Comparison of ENCODE assay signal across 9 cellular contexts in genomic region chr5:141172381-141173204, GRCh38. TPM values are rescaled to one million over a fixed set of nuclear protein-coding genes. Genes with fewer than 3 reads are reported as not detected.
DNase-seq lines count a peak whose midpoint lies in the region; ATAC-seq and TF ChIP-seq lines count a peak whose summit lies in the region.
"Had no signal": no experiment of that assay in that cellular context is flagged by ENCODE, and none has a peak within 500 bp of the region (broad histone marks: within the 10 kb centered on the region; RNA-seq: fewer than 3 reads in every experiment).

Gene PCDHB7 (plus strand): TSS chr5:141172644. CDS start chr5:141172836, 192 bp downstream.

- H3K27ac ChIP-seq in mammary epithelial cell (ENCODE audit: insufficient read depth, low read depth, low read length) (no peak within 1 kb of the TSS), neural progenitor cell (no peak within 1 kb of the TSS)
- H3K27ac ChIP-seq: neutrophil had no signal

- no peak within 1 kb of the TSS for H3K4me3 Mint-ChIP-seq in neural progenitor cell

- H3K4me2 ChIP-seq in mammary epithelial cell (ENCODE audit: insufficient read depth, low read depth, low read length), result no peak within 1 kb of the TSS
- no peak within 1 kb of the TSS for H3K4me2 ChIP-seq in neural progenitor cell

- in situ Hi-C loops in mammary epithelial cell (cut with MboI; ENCODE audit: low sequenced_read_pairs in 2 of 2), result no loop called here

- dilution Hi-C loops in mammary epithelial cell (cut with HindIII; ENCODE audit: low sequenced_read_pairs), result no loop called here

- WGBS in mammary epithelial cell (ENCODE audit: low coverage, missing lambda C conversion rate), result 50% methylated on average over 19 of the region's 20 CpGs

- H2AFZ ChIP-seq in mammary epithelial cell (ENCODE audit: low read depth, low read length) (no peak within 1 kb of the TSS), neural progenitor cell (replicated peaks) (peak within 1 kb of the TSS; percentile 77)

- H3K36me3 Mint-ChIP-seq in neural progenitor cell, result no peaks in the 10 kb centered on the region

- no peaks in the 10 kb centered on the region for H3K4me1 ChIP-seq in mammary epithelial cell (ENCODE audit: insufficient read depth, low read length)
- no peaks in the 10 kb centered on the region for H3K4me1 ChIP-seq in neural progenitor cell

- no peak within 1 kb of the TSS for H3K27ac Mint-ChIP-seq in neural progenitor cell

- no peaks in the 10 kb centered on the region for H3K27me3 ChIP-seq in mammary epithelial cell (ENCODE audit: insufficient read depth, low read length)
- no peaks in the 10 kb centered on the region for H3K27me3 ChIP-seq in neural progenitor cell

- no peaks in the 10 kb centered on the region for H3K9me3 ChIP-seq in mammary epithelial cell (replicated peaks; ENCODE audit: insufficient read depth, low read length)
- H3K9me3 ChIP-seq in neural progenitor cell (ENCODE audit: low read depth), result no peaks in the 10 kb centered on the region

- H3K4me3 ChIP-seq in mammary epithelial cell (replicated peaks in 1 of 3; ENCODE audit: insufficient read depth in 1 of 3, low read depth in 2 of 3, low read length in 3 of 3) (no peak within 1 kb of the TSS), neural progenitor cell (no peak within 1 kb of the TSS)

- ATAC-seq in HG03135 (IDR thresholded peaks at IDR 0.05; ENCODE audit: unreplicated experiment), result no peak

- no peaks in the 10 kb centered on the region for H3F3A ChIP-seq in neural progenitor cell (ENCODE audit: low read depth)

- no TSS peak for BruUV-seq in mammary epithelial cell (replicated peaks; lab: Mats Ljungman, UMichigan)

- H3K36me3 ChIP-seq in mammary epithelial cell (ENCODE audit: insufficient read depth, low read length) (no peaks in the 10 kb centered on the region), neural progenitor cell (no peaks in the 10 kb centered on the region)
- H3K36me3 ChIP-seq: neutrophil had no signal

- CTCF ChIA-PET in mammary epithelial cell (lab: Charles Lee; ENCODE audit: low non-redundant PET), result no interaction called here

- TF ChIP-seq CTCF in mammary epithelial cell (conservative IDR thresholded peaks at IDR 0.05 in 1 of 2, IDR thresholded peaks at IDR 0.05 in 1 of 2; ENCODE audit: extremely low read depth in 1 of 2, insufficient read depth in 1 of 2, low read depth in 1 of 2, low read length in 2 of 2), result peak; percentile 35 to 40
- peak; percentile 65 for TF ChIP-seq CTCF in neural progenitor cell (IDR thresholded peaks at IDR 0.05)

- no peaks in the 10 kb centered on the region for H4K20me1 ChIP-seq in mammary epithelial cell (ENCODE audit: insufficient read depth, low read length)
- H4K20me1 ChIP-seq in neural progenitor cell (ENCODE audit: low read depth), result no peaks in the 10 kb centered on the region

- peaks cover 24% of the 10 kb centered on the region for H3K9me3 Mint-ChIP-seq in neural progenitor cell

- H3K79me2 ChIP-seq in mammary epithelial cell (ENCODE audit: insufficient read depth, low read length), result no peaks in the 10 kb centered on the region
- no peaks in the 10 kb centered on the region for H3K79me2 ChIP-seq in neural progenitor cell (ENCODE audit: low read depth)

- peaks cover 6% of the 10 kb centered on the region for H3K27me3 Mint-ChIP-seq in neural progenitor cell (ENCODE audit: insufficient read depth, low read depth)

- no peak within 1 kb of the TSS for H3K9ac ChIP-seq in mammary epithelial cell (ENCODE audit: insufficient read depth, low read length)
- no peak within 1 kb of the TSS for H3K9ac ChIP-seq in neural progenitor cell

- no peaks in the 10 kb centered on the region for H3K4me1 Mint-ChIP-seq in neural progenitor cell

- DNase-seq in NCI-H524 (lab: John Stamatoyannopoulos, UW) (peak; percentile 5 to 19), NCI-H524 treated with DMSO at 0.1 percent for 48 hours (lab: John Stamatoyannopoulos, UW) (no peak), NCI-H2227 (lab: John Stamatoyannopoulos, UW; ENCODE audit: unreplicated experiment) (peak; percentile 49), mammary epithelial cell (peak; percentile 24), neural progenitor cell (ENCODE audit: low spot score) (peak; percentile 52), OCI-M2 (lab: John Stamatoyannopoulos, UW; ENCODE audit: unreplicated experiment) (no peak), NCI-H128 (lab: John Stamatoyannopoulos, UW; ENCODE audit: unreplicated experiment) (no peak)

- intact Hi-C loops in mammary epithelial cell (cut with micrococcal nuclease), result no loop called here

RNA-seq across cellular contexts. Expression of gene PCDHB7, which starts in this region (rescaled TPM):
- total RNA-seq in mammary epithelial cell (under 1 TPM; 0.14 to 0.67 TPM), neural progenitor cell (ENCODE audit: low replicate concordance) (0.21 and 0.90 TPM in 2 replicates)
- polyA plus RNA-seq in mammary epithelial cell, result 0.01 TPM
- polyA minus RNA-seq in mammary epithelial cell, result not detected

Comparison
In these comparisons a context has a peak if more than half of its experiments do, and no peak if none do; other contexts are left out.
1. DNase-seq: peak in NCI-H524 (2 of 2) and NCI-H2227 (single experiment); none in NCI-H524 treated with DMSO at 0.1 percent for 48 hours (single experiment), OCI-M2 (single experiment) and NCI-H128 (single experiment).
2. Peak in DNase-seq in mammary epithelial cell; RNA of the gene not detected or under 1 TPM.
3. Peak in DNase-seq in neural progenitor cell; RNA of the gene not detected or under 1 TPM.